In the genomic region with DNA sequence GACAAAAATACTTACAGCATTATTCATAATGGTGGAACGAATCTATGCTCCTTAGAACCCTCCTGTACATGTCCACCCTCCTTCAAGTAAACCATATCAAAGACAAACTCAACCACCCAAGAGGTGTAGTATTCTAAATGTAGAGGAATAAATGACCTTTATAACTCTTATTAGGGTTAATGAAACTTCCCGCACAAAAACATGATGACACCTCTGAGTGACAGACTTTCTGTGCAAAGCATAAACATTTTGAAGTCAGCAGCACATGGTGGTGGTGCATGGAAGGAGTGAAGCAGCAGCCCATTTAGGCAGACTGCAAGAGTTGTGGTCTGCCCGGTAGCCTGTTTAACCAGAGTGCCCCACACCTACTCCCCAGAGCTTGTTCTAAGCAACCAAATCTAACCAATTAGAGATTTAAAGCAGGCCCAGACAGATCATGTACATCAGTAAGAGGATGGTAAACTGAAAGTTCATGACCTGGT, we compare ENCODE assay signal across 8 cellular contexts. TPM values are rescaled to one million over a fixed set of nuclear protein-coding genes. Genes with fewer than 3 reads are reported as not detected.
A peak's percentile ranks its signal among the peaks of the same experiment; 100 is the strongest.
DNase-seq lines count a peak whose midpoint lies in the region; ATAC-seq and TF ChIP-seq lines count a peak whose summit lies in the region.

No MANE protein-coding gene starts in this region.

- peaks cover 0 to 2% (median 0%) of the 10 kb centered on the region in 5 donors for H3K27me3 Mint-ChIP-seq in naive thymus-derived CD8-positive, alpha-beta T cell

- H3K4me3 ChIP-seq in BLaER1 (peak overlapping the region; percentile 83), HL-60 (replicated peaks; ENCODE audit: insufficient read depth, low read length) (peak overlapping the region; percentile 95), brain microvascular endothelial cell (ENCODE audit: low read depth, low read length) (peak overlapping the region; percentile 99)

- peaks cover 0 to 13% (median 0%) of the 10 kb centered on the region in 3 donors for H3K36me3 Mint-ChIP-seq in naive thymus-derived CD8-positive, alpha-beta T cell

- peak overlapping the region; percentile 82 for H3K9ac ChIP-seq in BLaER1

- no peaks in the 10 kb centered on the region for H3K9me3 Mint-ChIP-seq in naive thymus-derived CD8-positive, alpha-beta T cell

- no peaks in the 10 kb centered on the region for H3K27me3 ChIP-seq in BLaER1
- H3K27me3 ChIP-seq in HL-60 (ENCODE audit: insufficient read depth, poor library complexity, severe bottlenecking) = no peaks in the 10 kb centered on the region
- no peaks in the 10 kb centered on the region for H3K27me3 ChIP-seq in brain microvascular endothelial cell (replicated peaks)

- H3K36me3 ChIP-seq in BLaER1 (peaks cover 17% of the 10 kb centered on the region), brain microvascular endothelial cell (replicated peaks) (peaks cover 3% of the 10 kb centered on the region)

- peaks cover 23 to 55% (median 52%) of the 10 kb centered on the region in 4 donors for H3K4me1 Mint-ChIP-seq in naive thymus-derived CD8-positive, alpha-beta T cell

- ATAC-seq in naive thymus-derived CD8-positive, alpha-beta T cell = peak in 1 of 2 donors; percentile 18
- no peak for ATAC-seq in HG03439 (IDR thresholded peaks at IDR 0.05; ENCODE audit: unreplicated experiment)

- POLR2A ChIA-PET in naive thymus-derived CD8-positive, alpha-beta T cell (lab: Charles Lee) = interaction anchor here (0.6 to 3.9 kb wide), 16 partner anchors 12 to 558 kb away, joined by 3 to 41 read pairs (median 4); partner anchors contain the start of genes CCDC184, CCNT1, COL2A1 and RPAP3

- in situ Hi-C loops in brain microvascular endothelial cell (cut with HindIII; ENCODE audit: low pct_ligation_motif_present, low sequenced_read_pairs) = no loop called here

- peaks cover 17% of the 10 kb centered on the region for H3K4me1 ChIP-seq in BLaER1

- peak overlapping the region; percentile 95 for H3K4me2 ChIP-seq in BLaER1

- H4K20me1 ChIP-seq in BLaER1 = peaks cover 7% of the 10 kb centered on the region; the same call in 1 of the 2 replicates

- peak overlapping the region; percentile 98 to 100 (median 99) for H3K27ac Mint-ChIP-seq in naive thymus-derived CD8-positive, alpha-beta T cell

- peak overlapping the region; percentile 93 to 99 (median 96) for H3K4me3 Mint-ChIP-seq in naive thymus-derived CD8-positive, alpha-beta T cell

- no peaks in the 10 kb centered on the region for H3K9me3 ChIP-seq in BLaER1

- TF ChIP-seq CTCF in HL-60 (IDR thresholded peaks at IDR 0.05; ENCODE audit: insufficient read depth, low read length) = no peak
- TF ChIP-seq CTCF in brain microvascular endothelial cell (IDR thresholded peaks at IDR 0.05; ENCODE audit: low read depth, low read length, missing control alignments) = no peak

- peak overlapping the region; percentile 62 for H3K27ac ChIP-seq in BLaER1
- peak overlapping the region; percentile 80 for H3K27ac ChIP-seq in HL-60 (replicated peaks)
- peak overlapping the region; percentile 20 for H3K27ac ChIP-seq in brain microvascular endothelial cell

- DNase-seq in HL-60 (ENCODE audit: low read depth in 1 of 2, low spot score in 1 of 2) = no peak
- DNase-seq in brain microvascular endothelial cell = no peak
- no peak for DNase-seq in naive thymus-derived CD8-positive, alpha-beta T cell
- DNase-seq in SW 1271 (lab: John Stamatoyannopoulos, UW) = no peak
- no peak for DNase-seq in UCSD-AML1 (lab: John Stamatoyannopoulos, UW; ENCODE audit: unreplicated experiment)
- DNase-seq in EL = no peak

RNA-seq across cellular contexts. Expression of gene ASB8, which starts 0.6 kb away (rescaled TPM):
- 10 to 100 TPM; 71.0 to 81.0 TPM for total RNA-seq in naive thymus-derived CD8-positive, alpha-beta T cell
- polyA plus RNA-seq in naive thymus-derived CD8-positive, alpha-beta T cell = 10 to 100 TPM; 61.2 to 75.6 (median 64.4) TPM

RNA-seq across cellular contexts. Expression of gene CCDC184, which starts 25.5 kb away (rescaled TPM):
- not detected for total RNA-seq in naive thymus-derived CD8-positive, alpha-beta T cell
- polyA plus RNA-seq in naive thymus-derived CD8-positive, alpha-beta T cell = under 1 TPM in 2 of 3 donors, not detected in 1; 0.11 to 0.13 TPM

RNA-seq across cellular contexts. Expression of gene PFKM, which starts 38.8 kb away (rescaled TPM):
- 10 to 100 TPM; 14.4 to 16.1 TPM for total RNA-seq in naive thymus-derived CD8-positive, alpha-beta T cell
- polyA plus RNA-seq in naive thymus-derived CD8-positive, alpha-beta T cell = 1 to 10 TPM; 4.5 to 8.4 (median 4.6) TPM

RNA-seq across cellular contexts. Expression of gene OR10AD1, which starts 45.2 kb away (rescaled TPM):
- not detected for total RNA-seq in naive thymus-derived CD8-positive, alpha-beta T cell
- polyA plus RNA-seq in naive thymus-derived CD8-positive, alpha-beta T cell = not detected

RNA-seq across cellular contexts. Expression of gene SENP1, which starts 52.1 kb away (rescaled TPM):
- 10 to 100 TPM; 29.1 to 37.0 TPM for total RNA-seq in naive thymus-derived CD8-positive, alpha-beta T cell
- 10 to 100 TPM in 2 of 3 donors, 1 to 10 TPM in 1; 9.9 to 11.9 (median 10.2) TPM for polyA plus RNA-seq in naive thymus-derived CD8-positive, alpha-beta T cell

Comparison
In these comparisons a context has a peak if more than half of its experiments do, and no peak if none do; other contexts are left out.
1. H3K27ac ChIP-seq: peak in every context shown above with its lines; median percentile 80 in HL-60; 62 in BLaER1; 20 in brain microvascular endothelial cell.